ENCODE assay signal across 17 cellular contexts in the genomic region with DNA sequence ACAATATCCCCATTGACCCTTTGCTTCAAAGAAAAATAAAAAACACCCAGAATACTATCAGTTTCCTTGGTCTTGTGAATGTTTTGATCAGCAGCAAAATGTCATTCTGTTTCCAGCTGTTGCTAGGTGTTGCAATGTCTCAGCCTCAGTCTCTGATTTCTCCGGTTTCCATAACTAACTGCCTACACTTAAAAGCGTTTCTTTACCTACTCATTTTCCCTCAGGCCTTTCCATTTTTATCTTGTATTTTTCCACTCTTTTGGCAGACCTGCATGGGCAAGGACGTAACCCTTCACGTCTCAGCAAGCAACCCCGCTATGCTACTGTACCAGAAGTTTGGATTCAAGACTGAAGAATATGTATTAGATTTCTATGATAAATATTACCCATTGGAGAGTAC. TPM values are rescaled to one million over a fixed set of nuclear protein-coding genes. Genes with fewer than 3 reads are reported as not detected.
A peak's percentile ranks its signal among the peaks of the same experiment; 100 is the strongest.
DNase-seq lines count a peak whose midpoint lies in the region; FAIRE-seq and TF ChIP-seq lines count a peak whose summit lies in the region.
"Had no signal": no experiment of that assay in that cellular context is flagged by ENCODE, and none has a peak within 500 bp of the region (broad histone marks: within the 10 kb centered on the region; RNA-seq: fewer than 3 reads in every experiment).

No MANE protein-coding gene starts in this region.

- intact Hi-C loops in kidney (cut with DNase I) = no loop called here

- H3K4me3 ChIP-seq in adipocyte (ENCODE audit: low read length) (no peak overlapping the region), GM23248 (no peak overlapping the region), kidney (ENCODE audit: low read length in 2 of 2) (no peak overlapping the region)
- H3K4me3 ChIP-seq: SK-N-MC had no signal

- no peak for TF ChIP-seq CTCF in type B pancreatic cell (conservative IDR thresholded peaks at IDR 0.05)
- TF ChIP-seq CTCF in kidney (IDR thresholded peaks at IDR 0.05; ENCODE audit: borderline replicate concordance, extremely low read depth, insufficient read depth) = no peak

- H3K9ac ChIP-seq in adipocyte (ENCODE audit: low read length) (no peak overlapping the region), GM23248 (no peak overlapping the region), kidney (ENCODE audit: low read length in 2 of 2) (no peak overlapping the region)

- H3K4me1 ChIP-seq in adipocyte (ENCODE audit: control insufficient read depth, insufficient read depth, low read length) (no peaks in the 10 kb centered on the region), GM23248 (ENCODE audit: insufficient read depth) (no peaks in the 10 kb centered on the region), kidney (ENCODE audit: control insufficient read depth in 1 of 2, insufficient read depth in 1 of 2, low read depth in 1 of 2, low read length in 2 of 2) (peaks cover 0 to 4% of the 10 kb centered on the region in 2 donors)
- H3K4me1 ChIP-seq: BE2C had no signal

- H3K9me3 Mint-ChIP-seq in type B pancreatic cell = no peaks in the 10 kb centered on the region
- H3K9me3 Mint-ChIP-seq: CD4-positive, alpha-beta T cell had no signal

- no peak overlapping the region for H3K4me3 Mint-ChIP-seq in type B pancreatic cell
- H3K4me3 Mint-ChIP-seq: CD4-positive, alpha-beta T cell had no signal

- H3K36me3 ChIP-seq in adipocyte (ENCODE audit: control insufficient read depth, insufficient read depth, low read length, severe bottlenecking) (peaks cover 66% of the 10 kb centered on the region), GM23248 (ENCODE audit: low read depth) (peaks cover 11% of the 10 kb centered on the region), kidney (ENCODE audit: control insufficient read depth in 1 of 2, insufficient read depth in 2 of 2, low read length in 2 of 2) (peaks cover 11 to 37% of the 10 kb centered on the region in 2 donors)

- in situ Hi-C loops in GM23248 (cut with MboI) = no loop called here

- H3F3A ChIP-seq in GM23248 (ENCODE audit: insufficient read depth) = no peaks in the 10 kb centered on the region

- H3K9me3 ChIP-seq in adipocyte (ENCODE audit: control insufficient read depth, low read length) (no peaks in the 10 kb centered on the region), GM23248 (ENCODE audit: low read depth) (no peaks in the 10 kb centered on the region), kidney (ENCODE audit: control insufficient read depth in 1 of 2, low read length in 2 of 2) (no peaks in the 10 kb centered on the region)
- H3K9me3 ChIP-seq: BE2C had no signal

- H3K27me3 Mint-ChIP-seq in type B pancreatic cell = no peaks in the 10 kb centered on the region
- H3K27me3 Mint-ChIP-seq: CD4-positive, alpha-beta T cell had no signal

- no peaks in the 10 kb centered on the region for H3K9me2 ChIP-seq in GM23248 (ENCODE audit: insufficient read depth)

- H3K36me3 Mint-ChIP-seq in type B pancreatic cell = peaks cover 38% of the 10 kb centered on the region

- no peaks in the 10 kb centered on the region for H3K79me2 ChIP-seq in GM23248 (ENCODE audit: insufficient read depth)

- no peak for FAIRE-seq in HTR-8/SVneo (lab: Jason Lieb, UNC)
- no peak for FAIRE-seq in kidney (lab: Jason Lieb, UNC)
- FAIRE-seq: GM19239 had no signal

- no peak overlapping the region for H2AFZ ChIP-seq in GM23248

- H3K4me1 Mint-ChIP-seq in type B pancreatic cell (ENCODE audit: unreplicated experiment) = peaks cover 3% of the 10 kb centered on the region

- no peaks in the 10 kb centered on the region for H3K27me3 ChIP-seq in adipocyte (replicated peaks; ENCODE audit: control insufficient read depth, insufficient read depth, low read length)
- no peaks in the 10 kb centered on the region for H3K27me3 ChIP-seq in GM23248 (replicated peaks; ENCODE audit: insufficient read depth)
- H3K27me3 ChIP-seq: BE2C had no signal

- H3K27ac ChIP-seq in epithelial cell of prostate (peak overlapping the region; percentile 30), GM23248 (no peak overlapping the region), kidney (ENCODE audit: low read depth in 2 of 2, low read length in 2 of 2) (no peak overlapping the region)
- H3K27ac ChIP-seq: SK-N-MC had no signal

- no peak overlapping the region for H3K4me2 ChIP-seq in GM23248 (ENCODE audit: unreplicated experiment)

- DNase-seq in adipocyte (ENCODE audit: low read depth) (peak; percentile 49), epithelial cell of prostate (ENCODE audit: low read depth, low spot score) (peak; percentile 16), left kidney (ENCODE audit: low read depth, low spot score) (peak; percentile 15), type B pancreatic cell (ENCODE audit: extremely low spot score, unreplicated experiment) (no peak), HTR-8/SVneo (ENCODE audit: insufficient read length, low spot score) (no peak), GM23248 (no peak), kidney (no peak)
- DNase-seq: BE2C; CD4-positive, alpha-beta T cell; EL; MV-4-11; NCI-H1417; NCI-H2029; NCI-H2171; NCI-H446 treated with DMSO at 0.1 percent for 48 hours had no signal

- H3K27ac Mint-ChIP-seq in type B pancreatic cell = peak overlapping the region; percentile 2
- H3K27ac Mint-ChIP-seq: CD4-positive, alpha-beta T cell had no signal

- 97% methylated on average over 5 of the region's 5 CpGs for WGBS in GM23248 (ENCODE audit: low coverage in 1 of 2, low lambda C conversion rate in 2 of 2, missing lambda C conversion rate in 2 of 2), 2 experiments

- no peaks in the 10 kb centered on the region for H4K20me1 ChIP-seq in GM23248 (ENCODE audit: insufficient read depth)

RNA-seq across cellular contexts. Expression of gene KAT14, which starts 49.4 kb away (rescaled TPM):
- 19.7 and 24.9 TPM in 2 replicates for total RNA-seq in type B pancreatic cell (ENCODE audit: low replicate concordance)
- 12.6 and 21.7 TPM in 2 replicates for total RNA-seq in GM23248 (2014; rRNA removed; shearing (Covaris generic))
- 10.2 and 11.3 TPM in 2 replicates for polyA plus RNA-seq in GM23248 (2016; fragmentation: Nextera tagmentation; extraction: Ambion mirVana)
- 12.8 TPM for total RNA-seq in kidney
- polyA plus RNA-seq in kidney (ENCODE audit: insufficient read depth, low read depth, low replicate concordance) = 10.2 TPM

RNA-seq across cellular contexts. Expression of gene PET117, which starts 49.4 kb away (rescaled TPM):
- total RNA-seq in type B pancreatic cell (ENCODE audit: low replicate concordance) (17.8 and 18.7 TPM in 2 replicates), kidney (13.1 TPM)
- total RNA-seq in GM23248 (2014; rRNA removed; shearing (Covaris generic)) = 8.4 and 11.5 TPM in 2 replicates
- polyA plus RNA-seq in GM23248 (2016; fragmentation: Nextera tagmentation; extraction: Ambion mirVana) (10.6 and 13.3 TPM in 2 replicates), kidney (ENCODE audit: insufficient read depth, low read depth, low replicate concordance) (19.7 TPM)

Comparison
In these comparisons a context has a peak if more than half of its experiments do, and no peak if none do; other contexts are left out.
1. DNase-seq: peak in adipocyte (single experiment), epithelial cell of prostate (single experiment) and left kidney (single experiment); none in type B pancreatic cell (single experiment), HTR-8/SVneo (single experiment), GM23248 (single experiment) and kidney (single experiment).